2 cellular contexts compared by ENCODE assay signal in genomic region chr20:43667341-43668132, GRCh38.
TF ChIP-seq lines count a peak whose summit lies in the region.

No MANE protein-coding gene starts in this region.

TF ChIP-seq in HEK293, 187 proteins besides CTCF, POLR2A, EP300 and RAD21 (continues in another document):
- TF ChIP-seq ZBTB10 (tag by site-specific recombination; IDR thresholded peaks at IDR 0.05) (peak; percentile 83), ZNF341 (tag by site-specific recombination; IDR thresholded peaks at IDR 0.05; ENCODE audit: low read depth) (no peak), ZNF843 (tag by site-specific recombination; IDR thresholded peaks at IDR 0.05) (0 out of 2 replicates have a peak, but pooled peaks have one; percentile 25), ZNF211 (tag by site-specific recombination; IDR thresholded peaks at IDR 0.05; ENCODE audit: low read depth) (no peak), ZNF747 (tag by site-specific recombination; IDR thresholded peaks at IDR 0.05) (no peak), ZNF16 (tag by site-specific recombination; IDR thresholded peaks at IDR 0.05; ENCODE audit: low read depth) (no peak), INSM2 (tag by site-specific recombination; IDR thresholded peaks at IDR 0.05) (peak; percentile 61), ZNF350 (tag by site-specific recombination; IDR thresholded peaks at IDR 0.05) (no peak), ZNF792 (tag by site-specific recombination; IDR thresholded peaks at IDR 0.05) (no peak), ZNF555 (tag by site-specific recombination; conservative IDR thresholded peaks at IDR 0.05) (no peak), RBAK (tag by site-specific recombination; IDR thresholded peaks at IDR 0.05) (no peak), ZBTB11 (tag by site-specific recombination; conservative IDR thresholded peaks at IDR 0.05; ENCODE audit: low read depth) (no peak), FEZF1 (tag by site-specific recombination; IDR thresholded peaks at IDR 0.05) (no peak), ZFP41 (tag by site-specific recombination; IDR thresholded peaks at IDR 0.05; ENCODE audit: borderline replicate concordance) (no peak), EGR2 (tag by site-specific recombination; IDR thresholded peaks at IDR 0.05; ENCODE audit: low read depth) (peak; percentile 67), GLIS2 (tag by site-specific recombination; IDR thresholded peaks at IDR 0.05) (peak; percentile 98), SALL2 (tag by site-specific recombination; IDR thresholded peaks at IDR 0.05; ENCODE audit: borderline replicate concordance) (no peak), OVOL3 (tag by site-specific recombination; IDR thresholded peaks at IDR 0.05) (0 out of 2 replicates have a peak, but pooled peaks have one; percentile 7), ZNF391 (tag by site-specific recombination; IDR thresholded peaks at IDR 0.05; ENCODE audit: borderline replicate concordance, low read depth) (no peak; the same call in 1 of the 2 replicates), ZNF184 (tag by site-specific recombination; IDR thresholded peaks at IDR 0.05) (no peak), ZNF692 (tag by site-specific recombination; IDR thresholded peaks at IDR 0.05) (peak; percentile 61), ZNF221 (tag by site-specific recombination; IDR thresholded peaks at IDR 0.05; ENCODE audit: borderline replicate concordance) (no peak), ZNF121 (tag by site-specific recombination; IDR thresholded peaks at IDR 0.05) (no peak), GFI1B (tag by site-specific recombination; IDR thresholded peaks at IDR 0.05) (no peak)

TF ChIP-seq in K562, 482 proteins besides CTCF, POLR2A, EP300 and RAD21 (continued from another document and continues in another):
- TF ChIP-seq ATF6 (CRISPR knock-in tag; IDR thresholded peaks at IDR 0.05) (no peak), CEBPG (CRISPR knock-in tag; IDR thresholded peaks at IDR 0.05) (no peak), CEBPG (tag; conservative IDR thresholded peaks at IDR 0.05 in 1 of 2, IDR thresholded peaks at IDR 0.05 in 1 of 2) (no peak), ZNF592 (IDR thresholded peaks at IDR 0.05) (no peak), ZNF518B (CRISPR knock-in tag; IDR thresholded peaks at IDR 0.05) (no peak), AFF4 (CRISPR knock-in tag; IDR thresholded peaks at IDR 0.05) (peak; percentile 27; the same call in 1 of the 2 replicates), JUNB (CRISPR knock-in tag; conservative IDR thresholded peaks at IDR 0.05) (no peak), MYBL2 (IDR thresholded peaks at IDR 0.05; ENCODE audit: low read depth) (no peak), MYBL2 (CRISPR knock-in tag; IDR thresholded peaks at IDR 0.05; ENCODE audit: borderline replicate concordance) (no peak), TSHZ1 (CRISPR knock-in tag; IDR thresholded peaks at IDR 0.05) (no peak), ZEB2 (IDR thresholded peaks at IDR 0.05) (no peak), SNRNP70 (optimal IDR thresholded peaks at IDR 0.05; ENCODE audit: low read depth, low read length) (no peak), ARHGAP35 (IDR thresholded peaks at IDR 0.05; ENCODE audit: partially characterized antibody) (no peak), PTBP1 (IDR thresholded peaks at IDR 0.05; ENCODE audit: low read depth, low read length) (no peak), MECOM (CRISPR knock-in tag; IDR thresholded peaks at IDR 0.05) (no peak), DMBX1 (CRISPR knock-in tag; IDR thresholded peaks at IDR 0.05; ENCODE audit: borderline replicate concordance) (no peak), EGR1 (conservative IDR thresholded peaks at IDR 0.05) (no peak; the same call in 1 of the 2 replicates), ZNF184 (CRISPR knock-in tag; IDR thresholded peaks at IDR 0.05) (no peak), ZNF41 (CRISPR knock-in tag; conservative IDR thresholded peaks at IDR 0.05) (no peak), TCF7L2 (IDR thresholded peaks at IDR 0.05; ENCODE audit: low read depth, low read length) (no peak), RBM34 (IDR thresholded peaks at IDR 0.05; ENCODE audit: borderline replicate concordance, insufficient read depth, low read length) (no peak), CBFA2T3 (IDR thresholded peaks at IDR 0.05) (no peak), NR0B1 (IDR thresholded peaks at IDR 0.05; ENCODE audit: partially characterized antibody) (no peak), SIX5 (IDR thresholded peaks at IDR 0.05; ENCODE audit: borderline replicate concordance in 1 of 2, insufficient read depth in 1 of 2, low read depth in 1 of 2, low read length in 2 of 2) (no peak), TFAP4 (CRISPR knock-in tag; IDR thresholded peaks at IDR 0.05; ENCODE audit: borderline replicate concordance) (peak; percentile 94), XRCC4 (IDR thresholded peaks at IDR 0.05; ENCODE audit: extremely low read depth, insufficient read depth, insufficient read length) (no peak), SMAD3 (CRISPR knock-in tag; conservative IDR thresholded peaks at IDR 0.05) (no peak), ZFP36 (IDR thresholded peaks at IDR 0.05; ENCODE audit: low read depth, low read length, partially characterized antibody) (no peak), RBFOX2 (IDR thresholded peaks at IDR 0.05; ENCODE audit: low read depth, low read length) (peak; percentile 82), TAF7 (tag; IDR thresholded peaks at IDR 0.05) (no peak)
